8 cellular contexts compared by ENCODE assay signal in the genomic region with DNA sequence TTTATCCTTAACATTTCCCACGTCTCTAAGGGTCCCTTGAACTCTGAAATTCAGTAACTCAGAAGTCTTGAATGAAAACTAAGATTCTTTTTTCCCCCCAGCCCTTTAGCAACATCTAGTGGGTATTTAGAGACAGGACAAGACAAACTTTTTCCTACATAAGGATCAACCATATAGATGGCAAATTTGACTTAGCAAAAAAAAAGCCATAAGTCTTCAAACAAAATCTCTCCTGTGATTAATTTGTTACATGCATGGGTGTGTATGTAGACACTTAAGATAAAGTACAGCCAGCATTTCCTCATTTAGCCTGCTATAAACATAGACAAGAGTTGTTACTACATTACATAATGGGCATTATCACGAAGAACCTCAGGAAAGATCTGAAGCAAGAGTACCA. TPM values are rescaled to one million over a fixed set of nuclear protein-coding genes. Genes with fewer than 3 reads are reported as not detected.
A peak's percentile ranks its signal among the peaks of the same experiment; 100 is the strongest.
DNase-seq lines count a peak whose midpoint lies in the region; ATAC-seq and TF ChIP-seq lines count a peak whose summit lies in the region.

No MANE protein-coding gene starts in this region.

- H3K4me1 ChIP-seq in right lobe of liver: no peaks in the 10 kb centered on the region

- 34% methylated on average over 2 of the region's 2 CpGs for WGBS in right lobe of liver (ENCODE audit: insufficient coverage, low coverage, low lambda C conversion rate, missing lambda C conversion rate)

- TF ChIP-seq EP300 in Ishikawa (IDR thresholded peaks at IDR 0.05; ENCODE audit: borderline replicate concordance): no peak

- in situ Hi-C loops in astrocyte of the spinal cord (cut with HindIII; ENCODE audit: low sequenced_read_pairs): no loop called here

- peak; percentile 81 for TF ChIP-seq RAD21 in Ishikawa (IDR thresholded peaks at IDR 0.05; ENCODE audit: low read depth)

- peak; percentile 36 for DNase-seq in D341Med (ENCODE audit: low spot score)
- peak; percentile 44 for DNase-seq in astrocyte of the spinal cord (ENCODE audit: low read depth, low spot score)
- DNase-seq in right lobe of liver: no peak
- DNase-seq in activated naive CD4-positive, alpha-beta T cell treated with anti-CD3 and anti-CD28 coated beads, Interleukin-2, amount 50 U/mL, for 16 hours: no peak

- ATAC-seq in right lobe of liver (peak in 2 of 4 donors; percentile 35 to 53), HG02884 (IDR thresholded peaks at IDR 0.05; ENCODE audit: unreplicated experiment) (no peak), HG03196 (IDR thresholded peaks at IDR 0.05; ENCODE audit: unreplicated experiment) (no peak), GM21515 (IDR thresholded peaks at IDR 0.05; ENCODE audit: unreplicated experiment) (no peak)

- H3K27ac ChIP-seq in right lobe of liver: no peak overlapping the region

- intact Hi-C loops in right lobe of liver (cut with DNase I): no loop called here

- H3K27me3 ChIP-seq in right lobe of liver: no peaks in the 10 kb centered on the region

- H3K4me3 ChIP-seq in astrocyte of the spinal cord (ENCODE audit: low read depth, low read length) (no peak overlapping the region), right lobe of liver (no peak overlapping the region)

- TF ChIP-seq POLR2A in right lobe of liver (IDR thresholded peaks at IDR 0.05): no peak

- H3K36me3 ChIP-seq in right lobe of liver: no peaks in the 10 kb centered on the region

- TF ChIP-seq CTCF in astrocyte of the spinal cord (IDR thresholded peaks at IDR 0.05; ENCODE audit: low read depth, low read length): peak; percentile 55
- TF ChIP-seq CTCF in right lobe of liver (IDR thresholded peaks at IDR 0.05): peak; percentile 44 to 53 (median 50)

- no peaks in the 10 kb centered on the region for H3K9me3 ChIP-seq in right lobe of liver

TF ChIP-seq in Ishikawa, 13 proteins besides CTCF, POLR2A, EP300 and RAD21:
- TF ChIP-seq, protein P1, sequence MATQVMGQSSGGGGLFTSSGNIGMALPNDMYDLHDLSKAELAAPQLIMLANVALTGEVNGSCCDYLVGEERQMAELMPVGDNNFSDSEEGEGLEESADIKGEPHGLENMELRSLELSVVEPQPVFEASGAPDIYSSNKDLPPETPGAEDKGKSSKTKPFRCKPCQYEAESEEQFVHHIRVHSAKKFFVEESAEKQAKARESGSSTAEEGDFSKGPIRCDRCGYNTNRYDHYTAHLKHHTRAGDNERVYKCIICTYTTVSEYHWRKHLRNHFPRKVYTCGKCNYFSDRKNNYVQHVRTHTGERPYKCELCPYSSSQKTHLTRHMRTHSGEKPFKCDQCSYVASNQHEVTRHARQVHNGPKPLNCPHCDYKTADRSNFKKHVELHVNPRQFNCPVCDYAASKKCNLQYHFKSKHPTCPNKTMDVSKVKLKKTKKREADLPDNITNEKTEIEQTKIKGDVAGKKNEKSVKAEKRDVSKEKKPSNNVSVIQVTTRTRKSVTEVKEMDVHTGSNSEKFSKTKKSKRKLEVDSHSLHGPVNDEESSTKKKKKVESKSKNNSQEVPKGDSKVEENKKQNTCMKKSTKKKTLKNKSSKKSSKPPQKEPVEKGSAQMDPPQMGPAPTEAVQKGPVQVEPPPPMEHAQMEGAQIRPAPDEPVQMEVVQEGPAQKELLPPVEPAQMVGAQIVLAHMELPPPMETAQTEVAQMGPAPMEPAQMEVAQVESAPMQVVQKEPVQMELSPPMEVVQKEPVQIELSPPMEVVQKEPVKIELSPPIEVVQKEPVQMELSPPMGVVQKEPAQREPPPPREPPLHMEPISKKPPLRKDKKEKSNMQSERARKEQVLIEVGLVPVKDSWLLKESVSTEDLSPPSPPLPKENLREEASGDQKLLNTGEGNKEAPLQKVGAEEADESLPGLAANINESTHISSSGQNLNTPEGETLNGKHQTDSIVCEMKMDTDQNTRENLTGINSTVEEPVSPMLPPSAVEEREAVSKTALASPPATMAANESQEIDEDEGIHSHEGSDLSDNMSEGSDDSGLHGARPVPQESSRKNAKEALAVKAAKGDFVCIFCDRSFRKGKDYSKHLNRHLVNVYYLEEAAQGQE (IDR thresholded peaks at IDR 0.05; ENCODE audit: low read depth): no peak
- TF ChIP-seq CEBPB (IDR thresholded peaks at IDR 0.05): no peak
- TF ChIP-seq FOXM1 (IDR thresholded peaks at IDR 0.05; ENCODE audit: borderline replicate concordance, low read depth): no peak
- TF ChIP-seq EGR1 (IDR thresholded peaks at IDR 0.05): no peak
- TF ChIP-seq YY1 (IDR thresholded peaks at IDR 0.05; ENCODE audit: low read depth): no peak
- TF ChIP-seq, protein P2, sequence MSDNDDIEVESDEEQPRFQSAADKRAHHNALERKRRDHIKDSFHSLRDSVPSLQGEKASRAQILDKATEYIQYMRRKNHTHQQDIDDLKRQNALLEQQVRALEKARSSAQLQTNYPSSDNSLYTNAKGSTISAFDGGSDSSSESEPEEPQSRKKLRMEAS (IDR thresholded peaks at IDR 0.05): no peak
- no peak for TF ChIP-seq TEAD4 (IDR thresholded peaks at IDR 0.05)
- no peak for TF ChIP-seq NFIC (IDR thresholded peaks at IDR 0.05)
- TF ChIP-seq TAF1 (IDR thresholded peaks at IDR 0.05; ENCODE audit: low read depth): no peak
- TF ChIP-seq ZBTB7A (IDR thresholded peaks at IDR 0.05; ENCODE audit: low read depth): no peak
- TF ChIP-seq CREB1 (IDR thresholded peaks at IDR 0.05; ENCODE audit: low read depth): no peak
- TF ChIP-seq, protein P3, sequence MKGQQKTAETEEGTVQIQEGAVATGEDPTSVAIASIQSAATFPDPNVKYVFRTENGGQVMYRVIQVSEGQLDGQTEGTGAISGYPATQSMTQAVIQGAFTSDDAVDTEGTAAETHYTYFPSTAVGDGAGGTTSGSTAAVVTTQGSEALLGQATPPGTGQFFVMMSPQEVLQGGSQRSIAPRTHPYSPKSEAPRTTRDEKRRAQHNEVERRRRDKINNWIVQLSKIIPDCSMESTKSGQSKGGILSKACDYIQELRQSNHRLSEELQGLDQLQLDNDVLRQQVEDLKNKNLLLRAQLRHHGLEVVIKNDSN (IDR thresholded peaks at IDR 0.05): no peak
- TF ChIP-seq TCF12 (IDR thresholded peaks at IDR 0.05; ENCODE audit: low read depth): no peak

RNA-seq across cellular contexts. Expression of a gene that starts 29.1 kb away (rescaled TPM):
- total RNA-seq in right lobe of liver: under 1 TPM in 5 of 6 experiments, not detected in 1; 0.02 to 0.15 (median 0.12) TPM

Comparison
In these comparisons a context has a peak if more than half of its experiments do, and no peak if none do; other contexts are left out.
1. DNase-seq: peak in D341Med (single experiment) and astrocyte of the spinal cord (single experiment); none in right lobe of liver (0 of 3) and activated naive CD4-positive, alpha-beta T cell treated with anti-CD3 and anti-CD28 coated beads, Interleukin-2, amount 50 U/mL, for 16 hours (single experiment).